10 cellular contexts compared by ENCODE assay signal in the genomic region with DNA sequence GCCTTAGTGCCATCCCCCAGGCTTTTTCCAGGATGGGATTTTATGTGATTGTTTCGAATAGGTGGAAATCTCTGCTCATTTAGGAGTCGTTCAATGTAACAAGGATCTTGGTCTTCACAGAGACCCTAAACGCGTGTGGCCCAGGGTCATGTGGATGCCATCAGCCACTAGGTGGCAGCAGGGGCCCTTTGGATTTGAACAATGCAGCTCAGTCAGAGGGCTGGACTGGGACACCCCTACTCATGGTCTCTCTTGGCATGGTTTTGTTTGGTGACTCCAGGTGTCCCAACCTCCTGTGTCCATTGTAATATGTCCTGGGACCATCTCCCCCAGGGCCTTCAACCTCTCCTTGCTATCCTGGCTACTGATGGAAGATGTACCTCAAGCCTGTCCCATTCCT. TPM values are rescaled to one million over a fixed set of nuclear protein-coding genes. Genes with fewer than 3 reads are reported as not detected.
DNase-seq lines count a peak whose midpoint lies in the region; ATAC-seq and TF ChIP-seq lines count a peak whose summit lies in the region.
"Not testable (repeated sequence)": the region's sequence is repeated elsewhere in the genome, so short reads cannot be mapped to it uniquely, and the experiment has no call there.
"Had no signal": no experiment of that assay in that cellular context is flagged by ENCODE, and none has a peak within 500 bp of the region (broad histone marks: within the 10 kb centered on the region; RNA-seq: fewer than 3 reads in every experiment).

No MANE protein-coding gene starts in this region.

- H3K4me3 Mint-ChIP-seq in activated T-cell treated with anti-CD3 and anti-CD28 coated beads, Interleukin-2, amount 50 U/mL, for 24 hours = not testable (repeated sequence)

- not testable (repeated sequence) for H3K36me3 Mint-ChIP-seq in activated T-cell treated with anti-CD3 and anti-CD28 coated beads, Interleukin-2, amount 50 U/mL, for 24 hours (ENCODE audit: low read depth)

- H3K4me1 ChIP-seq in lower lobe of right lung, transverse colon: not testable (repeated sequence)

- 6% methylated on average over 3 of the region's 4 CpGs; no CpG with 5 or more reads in 1 of the 2 donors for WGBS in transverse colon (ENCODE audit: low coverage in 1 of 2), 2 donors

- H3K4me3 ChIP-seq in lower lobe of right lung, transverse colon: not testable (repeated sequence)

- TF ChIP-seq EP300 in transverse colon (IDR thresholded peaks at IDR 0.05; ENCODE audit: low read depth) = not testable (repeated sequence)

- not testable (repeated sequence) for H3K27ac ChIP-seq in lower lobe of right lung, transverse colon

- TF ChIP-seq POLR2A in transverse colon (IDR thresholded peaks at IDR 0.05) = not testable (repeated sequence)

- in situ Hi-C loops in transverse colon (cut with MboI; ENCODE audit: low pct_ligation_motif_present in 1 of 4, low pct_unique_long_range_greater_than_20kb in 1 of 4, low sequenced_read_pairs in 3 of 4) = not testable (repeated sequence)

- intact Hi-C loops in lower lobe of right lung (cut with DNase I); transverse colon (cut with DNase I; ENCODE audit: low total_unique reads): not testable (repeated sequence)

- DNase-seq in T-helper 1 cell = peak in 4 of 5 donors; percentile 30 to 72 (median 52)
- peak; percentile 78 for DNase-seq in activated T-cell treated with anti-CD3 and anti-CD28 coated beads, Interleukin-2, amount 50 U/mL, for 24 hours
- DNase-seq in effector CD4-positive, alpha-beta T cell = peak; percentile 70
- peak; percentile 80 for DNase-seq in lower lobe of right lung
- DNase-seq in stimulated activated CD4-positive, alpha-beta T cell treated with anti-CD3 and anti-CD28 coated beads, Interleukin-1b, Interleukin-23, amount 100 ng/mL, for 1 hour (ENCODE audit: low read depth in 2 of 2) = peak; percentile 52 to 54
- peak; percentile 83 for DNase-seq in transverse colon

- not testable (repeated sequence) for H3K27me3 Mint-ChIP-seq in activated T-cell treated with anti-CD3 and anti-CD28 coated beads, Interleukin-2, amount 50 U/mL, for 24 hours

- not testable (repeated sequence) for H3K4me1 Mint-ChIP-seq in activated T-cell treated with anti-CD3 and anti-CD28 coated beads, Interleukin-2, amount 50 U/mL, for 24 hours (ENCODE audit: low read depth)

- not testable (repeated sequence) for H3K9me3 ChIP-seq in lower lobe of right lung, transverse colon

- not testable (repeated sequence) for H3K27ac Mint-ChIP-seq in activated T-cell treated with anti-CD3 and anti-CD28 coated beads, Interleukin-2, amount 50 U/mL, for 24 hours

- H3K36me3 ChIP-seq in lower lobe of right lung, transverse colon: not testable (repeated sequence)

- H3K9me3 Mint-ChIP-seq in activated T-cell treated with anti-CD3 and anti-CD28 coated beads, Interleukin-2, amount 50 U/mL, for 24 hours = not testable (repeated sequence)

- TF ChIP-seq CTCF in lower lobe of right lung (IDR thresholded peaks at IDR 0.05) (peak; percentile 51), transverse colon (IDR thresholded peaks at IDR 0.05) (peak in 3 of 5 experiments; percentile 50 to 57 (median 51))

- ATAC-seq in GM18498 (IDR thresholded peaks at IDR 0.05; ENCODE audit: unreplicated experiment) (peak; percentile 56), HG02885 (IDR thresholded peaks at IDR 0.05; ENCODE audit: poor library complexity, unreplicated experiment) (peak; percentile 65), lower lobe of right lung (peak; percentile 91 to 94)

- H3K27me3 ChIP-seq in lower lobe of right lung (ENCODE audit: low read depth); transverse colon: not testable (repeated sequence)

RNA-seq across cellular contexts. Expression of a gene that starts 0.8 kb away (rescaled TPM):
- total RNA-seq in lower lobe of right lung (not detected), transverse colon (not detected)
- total RNA-seq: Daoy, temporal lobe had no signal

RNA-seq across cellular contexts. Expression of a gene that starts 44.9 kb away (rescaled TPM):
- total RNA-seq in lower lobe of right lung (6.2 TPM), transverse colon (10 to 100 TPM in 1 of 4 donors, 1 to 10 TPM in 3; 1.8 to 11.6 (median 2.6) TPM)
